Comparison of ENCODE assay signal across 8 cellular contexts in genomic region chr20:57351042-57351783, GRCh38. TPM values are rescaled to one million over a fixed set of nuclear protein-coding genes. Genes with fewer than 3 reads are reported as not detected.
A peak's percentile ranks its signal among the peaks of the same experiment; 100 is the strongest.
DNase-seq lines count a peak whose midpoint lies in the region; ATAC-seq and TF ChIP-seq lines count a peak whose summit lies in the region.

TSS of gene RAE1 (plus strand) at chr20:57351255. CDS start at chr20:57354039, 2,784 bp downstream.

- WGBS in liver: under 1% methylated on average over 64 of the region's 64 CpGs

- peak within 1 kb of the TSS; percentile 70 to 97 for H3K9ac ChIP-seq in liver (ENCODE audit: low read depth in 1 of 2, low read length in 2 of 2)

- DNase-seq in BE2C (peak; percentile 91), NCI-H774 (lab: John Stamatoyannopoulos, UW) (peak; percentile 87), dermis microvascular lymphatic vessel endothelial cell (ENCODE audit: low read depth in 2 of 2) (peak; percentile 86 to 91)
- DNase-seq in activated CD4-positive, alpha-beta T cell treated with anti-CD3 and anti-CD28 coated beads, Interleukin-2, amount 50 U/mL, for 4 hours: peak; percentile 85 to 87
- DNase-seq in stimulated activated CD4-positive, alpha-beta T cell treated with anti-CD3 and anti-CD28 coated beads, Interleukin-4, amount 100 ng/mL, for 1 hour: peak; percentile 90

- H3K27me3 ChIP-seq in BE2C: no peaks in the 10 kb centered on the region
- H3K27me3 ChIP-seq in liver (ENCODE audit: control insufficient read depth in 4 of 4, insufficient read depth in 4 of 4, low read length in 3 of 4): no peaks in the 10 kb centered on the region

- no peak for TF ChIP-seq CTCF in BE2C (IDR thresholded peaks at IDR 0.05; ENCODE audit: low read depth, low read length)
- TF ChIP-seq CTCF in liver (IDR thresholded peaks at IDR 0.05; ENCODE audit: low read depth, low read length, missing input control): no peak

- no peak for TF ChIP-seq RAD21 in liver (IDR thresholded peaks at IDR 0.05)

- H3K9me3 ChIP-seq in BE2C (no peaks in the 10 kb centered on the region), liver (ENCODE audit: control insufficient read depth in 4 of 4, low read length in 3 of 4) (no peaks in the 10 kb centered on the region)

- ATAC-seq in GM19324 (IDR thresholded peaks at IDR 0.05; ENCODE audit: low FRiP score, unreplicated experiment): peak; percentile 80
- peak; percentile 54 for ATAC-seq in HG03565 (IDR thresholded peaks at IDR 0.05; ENCODE audit: unreplicated experiment)

- peak within 1 kb of the TSS; percentile 56 to 77 for H3K27ac ChIP-seq in liver (ENCODE audit: low read depth in 1 of 2, low read length in 2 of 2)

- H3K4me3 ChIP-seq in BE2C (ENCODE audit: low read depth, low read length) (peak within 1 kb of the TSS; percentile 98), liver (ENCODE audit: low read depth in 1 of 3, low read length in 3 of 3) (peak within 1 kb of the TSS; percentile 88 to 99 (median 90))

- H3K4me1 ChIP-seq in BE2C: no peaks in the 10 kb centered on the region
- H3K4me1 ChIP-seq in liver (ENCODE audit: control insufficient read depth in 4 of 4, insufficient read depth in 4 of 4, low read length in 3 of 4): peaks cover 4 to 14% (median 10%) of the 10 kb centered on the region in 4 donors

- H3K36me3 ChIP-seq in BE2C (no peaks in the 10 kb centered on the region; the same call in none of the 2 replicates), liver (ENCODE audit: control insufficient read depth in 4 of 4, insufficient read depth in 3 of 4, low read depth in 1 of 4, low read length in 3 of 4) (peaks cover 8 to 24% (median 17%) of the 10 kb centered on the region in 4 donors)

TF ChIP-seq in liver, 16 proteins besides CTCF, POLR2A, EP300 and RAD21:
- TF ChIP-seq JUND (IDR thresholded peaks at IDR 0.05) (no peak), GABPA (IDR thresholded peaks at IDR 0.05 in 1 of 2, conservative IDR thresholded peaks at IDR 0.05 in 1 of 2) (peak; percentile 76 to 96), HNF4G (IDR thresholded peaks at IDR 0.05) (no peak), FOXA2 (IDR thresholded peaks at IDR 0.05) (no peak), HNF4A (conservative IDR thresholded peaks at IDR 0.05) (no peak), TAF1 (conservative IDR thresholded peaks at IDR 0.05) (no peak), EGR1 (IDR thresholded peaks at IDR 0.05; ENCODE audit: low read depth in 2 of 2) (no peak), YY1 (IDR thresholded peaks at IDR 0.05) (peak; percentile 94), FOXA1 (IDR thresholded peaks at IDR 0.05) (no peak), RXRA (IDR thresholded peaks at IDR 0.05) (peak; percentile 23 to 33), SP1 (IDR thresholded peaks at IDR 0.05) (peak; percentile 32), NR2F2 (IDR thresholded peaks at IDR 0.05) (no peak)
- TF ChIP-seq, protein P1, sequence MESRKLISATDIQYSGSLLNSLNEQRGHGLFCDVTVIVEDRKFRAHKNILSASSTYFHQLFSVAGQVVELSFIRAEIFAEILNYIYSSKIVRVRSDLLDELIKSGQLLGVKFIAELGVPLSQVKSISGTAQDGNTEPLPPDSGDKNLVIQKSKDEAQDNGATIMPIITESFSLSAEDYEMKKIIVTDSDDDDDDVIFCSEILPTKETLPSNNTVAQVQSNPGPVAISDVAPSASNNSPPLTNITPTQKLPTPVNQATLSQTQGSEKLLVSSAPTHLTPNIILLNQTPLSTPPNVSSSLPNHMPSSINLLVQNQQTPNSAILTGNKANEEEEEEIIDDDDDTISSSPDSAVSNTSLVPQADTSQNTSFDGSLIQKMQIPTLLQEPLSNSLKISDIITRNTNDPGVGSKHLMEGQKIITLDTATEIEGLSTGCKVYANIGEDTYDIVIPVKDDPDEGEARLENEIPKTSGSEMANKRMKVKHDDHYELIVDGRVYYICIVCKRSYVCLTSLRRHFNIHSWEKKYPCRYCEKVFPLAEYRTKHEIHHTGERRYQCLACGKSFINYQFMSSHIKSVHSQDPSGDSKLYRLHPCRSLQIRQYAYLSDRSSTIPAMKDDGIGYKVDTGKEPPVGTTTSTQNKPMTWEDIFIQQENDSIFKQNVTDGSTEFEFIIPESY (IDR thresholded peaks at IDR 0.05): no peak
- TF ChIP-seq, protein P2, sequence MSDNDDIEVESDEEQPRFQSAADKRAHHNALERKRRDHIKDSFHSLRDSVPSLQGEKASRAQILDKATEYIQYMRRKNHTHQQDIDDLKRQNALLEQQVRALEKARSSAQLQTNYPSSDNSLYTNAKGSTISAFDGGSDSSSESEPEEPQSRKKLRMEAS (IDR thresholded peaks at IDR 0.05): peak; percentile 85
- TF ChIP-seq, protein P3, sequence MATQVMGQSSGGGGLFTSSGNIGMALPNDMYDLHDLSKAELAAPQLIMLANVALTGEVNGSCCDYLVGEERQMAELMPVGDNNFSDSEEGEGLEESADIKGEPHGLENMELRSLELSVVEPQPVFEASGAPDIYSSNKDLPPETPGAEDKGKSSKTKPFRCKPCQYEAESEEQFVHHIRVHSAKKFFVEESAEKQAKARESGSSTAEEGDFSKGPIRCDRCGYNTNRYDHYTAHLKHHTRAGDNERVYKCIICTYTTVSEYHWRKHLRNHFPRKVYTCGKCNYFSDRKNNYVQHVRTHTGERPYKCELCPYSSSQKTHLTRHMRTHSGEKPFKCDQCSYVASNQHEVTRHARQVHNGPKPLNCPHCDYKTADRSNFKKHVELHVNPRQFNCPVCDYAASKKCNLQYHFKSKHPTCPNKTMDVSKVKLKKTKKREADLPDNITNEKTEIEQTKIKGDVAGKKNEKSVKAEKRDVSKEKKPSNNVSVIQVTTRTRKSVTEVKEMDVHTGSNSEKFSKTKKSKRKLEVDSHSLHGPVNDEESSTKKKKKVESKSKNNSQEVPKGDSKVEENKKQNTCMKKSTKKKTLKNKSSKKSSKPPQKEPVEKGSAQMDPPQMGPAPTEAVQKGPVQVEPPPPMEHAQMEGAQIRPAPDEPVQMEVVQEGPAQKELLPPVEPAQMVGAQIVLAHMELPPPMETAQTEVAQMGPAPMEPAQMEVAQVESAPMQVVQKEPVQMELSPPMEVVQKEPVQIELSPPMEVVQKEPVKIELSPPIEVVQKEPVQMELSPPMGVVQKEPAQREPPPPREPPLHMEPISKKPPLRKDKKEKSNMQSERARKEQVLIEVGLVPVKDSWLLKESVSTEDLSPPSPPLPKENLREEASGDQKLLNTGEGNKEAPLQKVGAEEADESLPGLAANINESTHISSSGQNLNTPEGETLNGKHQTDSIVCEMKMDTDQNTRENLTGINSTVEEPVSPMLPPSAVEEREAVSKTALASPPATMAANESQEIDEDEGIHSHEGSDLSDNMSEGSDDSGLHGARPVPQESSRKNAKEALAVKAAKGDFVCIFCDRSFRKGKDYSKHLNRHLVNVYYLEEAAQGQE (IDR thresholded peaks at IDR 0.05): no peak
- TF ChIP-seq, protein P4, sequence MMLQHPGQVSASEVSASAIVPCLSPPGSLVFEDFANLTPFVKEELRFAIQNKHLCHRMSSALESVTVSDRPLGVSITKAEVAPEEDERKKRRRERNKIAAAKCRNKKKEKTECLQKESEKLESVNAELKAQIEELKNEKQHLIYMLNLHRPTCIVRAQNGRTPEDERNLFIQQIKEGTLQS (IDR thresholded peaks at IDR 0.05): no peak

RNA-seq across cellular contexts. Expression of gene RAE1, which starts in this region (rescaled TPM):
- polyA plus RNA-seq in BE2C (2012; ENCODE audit: insufficient read depth, insufficient read length, low read depth): 75.8 TPM
- total RNA-seq in dermis microvascular lymphatic vessel endothelial cell (17.2 and 22.6 TPM in 2 replicates), liver (10 to 100 TPM; 15.1 to 15.5 TPM)
- polyA plus RNA-seq in liver: 10 to 100 TPM in 1 of 2 donors, 1 to 10 TPM in 1; 10.0 to 12.0 TPM

Comparison
In these comparisons a context has a peak if more than half of its experiments do, and no peak if none do; other contexts are left out.
1. Peak in every context shown above with its lines: DNase-seq, ATAC-seq, H3K4me3 ChIP-seq and H3K27ac ChIP-seq.